Comparison of ENCODE assay signal across 10 cellular contexts in genomic region chr9:125649315-125649714, GRCh38. TPM values are rescaled to one million over a fixed set of nuclear protein-coding genes. Genes with fewer than 3 reads are reported as not detected.
DNase-seq lines count a peak whose midpoint lies in the region; ATAC-seq and TF ChIP-seq lines count a peak whose summit lies in the region.
"Had no signal": no experiment of that assay in that cellular context is flagged by ENCODE, and none has a peak within 500 bp of the region (broad histone marks: within the 10 kb centered on the region; RNA-seq: fewer than 3 reads in every experiment).

No MANE protein-coding gene starts in this region.

- WGBS in adrenal gland, 4 donors, result 19 to 30% (median 27%) methylated on average over 6 of the region's 6 CpGs

- TF ChIP-seq CTCF in adrenal gland (IDR thresholded peaks at IDR 0.05) (no peak), Calu3 (IDR thresholded peaks at IDR 0.05; ENCODE audit: unreplicated experiment) (no peak)

- H3K27ac ChIP-seq in adrenal gland, result peak overlapping the region; percentile 46 to 86 (median 69)
- H3K27ac ChIP-seq: KMS-11 had no signal

- TF ChIP-seq POLR2A in adrenal gland (IDR thresholded peaks at IDR 0.05), result no peak

- H3K27ac Mint-ChIP-seq in naive B cell (peak overlapping the region; percentile 94 to 97 (median 94)), Calu3 (ENCODE audit: unreplicated experiment) (no peak overlapping the region)

- CTCF ChIA-PET in Calu3 (lab: Charles Lee), result no interaction called here

- H3K36me3 Mint-ChIP-seq in naive B cell, result peaks cover 0 to 7% of the 10 kb centered on the region in 2 donors
- no peaks in the 10 kb centered on the region for H3K36me3 Mint-ChIP-seq in Calu3 (ENCODE audit: insufficient read depth, unreplicated experiment)

- peaks cover 19 to 42% of the 10 kb centered on the region in 2 donors for H3K4me1 ChIP-seq in adrenal gland (replicated peaks in 1 of 2)

- H3K27me3 ChIP-seq in adrenal gland, result no peaks in the 10 kb centered on the region
- H3K27me3 ChIP-seq: tibial artery had no signal

- intact Hi-C loops in adrenal gland (cut with DNase I) (no loop called here), Calu3 (cut with micrococcal nuclease; ENCODE audit: unreplicated experiment) (no loop called here)

- peaks cover 55 to 87% (median 74%) of the 10 kb centered on the region in 3 donors for H3K4me1 Mint-ChIP-seq in naive B cell
- H3K4me1 Mint-ChIP-seq in Calu3 (ENCODE audit: low read depth, unreplicated experiment), result peaks cover 14% of the 10 kb centered on the region

- no TSS peak for BruUV-seq in Calu3 (replicated peaks; lab: Mats Ljungman, UMichigan)

- H3K9me3 Mint-ChIP-seq in naive B cell (no peaks in the 10 kb centered on the region), Calu3 (ENCODE audit: low read depth, unreplicated experiment) (no peaks in the 10 kb centered on the region)

- H3K27me3 Mint-ChIP-seq in naive B cell (no peaks in the 10 kb centered on the region), Calu3 (ENCODE audit: unreplicated experiment) (no peaks in the 10 kb centered on the region)

- no peaks in the 10 kb centered on the region for H3K9me3 ChIP-seq in adrenal gland (replicated peaks in 1 of 3)
- H3K9me3 ChIP-seq: tibial artery had no signal

- peak overlapping the region; percentile 71 to 89 (median 80) for H3K4me3 Mint-ChIP-seq in naive B cell
- H3K4me3 Mint-ChIP-seq in Calu3 (ENCODE audit: low read depth, unreplicated experiment), result no peak overlapping the region

- no peak overlapping the region for H3K4me3 ChIP-seq in adrenal gland
- H3K4me3 ChIP-seq: tibial artery had no signal

- peak; percentile 95 for DNase-seq in EH (ENCODE audit: low read depth)
- peak; percentile 87 for DNase-seq in MV-4-11 (lab: John Stamatoyannopoulos, UW)
- DNase-seq in adrenal gland, result peak; percentile 65 to 84 (median 81)
- peak; percentile 34 for DNase-seq in naive B cell
- DNase-seq in Calu3, result no peak
- no peak for DNase-seq in NCI-H1105 treated with DMSO at 0.1 percent for 48 hours (lab: John Stamatoyannopoulos, UW)
- no peak for DNase-seq in NCI-H2196 treated with DMSO at 0.1 percent for 48 hours (lab: John Stamatoyannopoulos, UW; ENCODE audit: unreplicated experiment)

- H3K36me3 ChIP-seq in adrenal gland (replicated peaks in 1 of 2), result no peaks in the 10 kb centered on the region
- H3K36me3 ChIP-seq: tibial artery had no signal

- ATAC-seq in naive B cell (ENCODE audit: low read depth in 2 of 2), result peak in 1 of 2 donors; percentile 8
- ATAC-seq in HG03135 (IDR thresholded peaks at IDR 0.05; ENCODE audit: unreplicated experiment), result no peak

RNA-seq across cellular contexts. Expression of gene MAPKAP1, which starts 57.7 kb away (rescaled TPM):
- total RNA-seq in adrenal gland, result 100 to 1,000 TPM in 5 of 8 donors, 10 to 100 TPM in 3; 72.2 to 156 (median 113) TPM
- polyA plus RNA-seq in adrenal gland, result 10 to 100 TPM; 73.8 to 94.2 (median 86.2) TPM
- polyA plus RNA-seq in naive B cell (ENCODE audit: low read depth in 6 of 6), result 10 to 100 TPM; 62.4 to 76.1 (median 67.7) TPM
- total RNA-seq in Calu3 (2022), result 48.7 and 55.5 TPM in 2 replicates

Comparison
In these comparisons a context has a peak if more than half of its experiments do, and no peak if none do; other contexts are left out.
1. DNase-seq: peak in EH (single experiment), MV-4-11 (single experiment), adrenal gland (7 of 7) and naive B cell (single experiment); none in Calu3 (single experiment), NCI-H1105 treated with DMSO at 0.1 percent for 48 hours (single experiment) and NCI-H2196 treated with DMSO at 0.1 percent for 48 hours (single experiment).